In genomic region chr18:78543201-78543725, GRCh38 we compare ENCODE assay signal across 14 cellular contexts.
DNase-seq lines count a peak whose midpoint lies in the region; ATAC-seq and TF ChIP-seq lines count a peak whose summit lies in the region.
"Had no signal": no experiment of that assay in that cellular context is flagged by ENCODE, and none has a peak within 500 bp of the region (broad histone marks: within the 10 kb centered on the region; RNA-seq: fewer than 3 reads in every experiment).

No MANE protein-coding gene starts in this region.

- WGBS in thyroid gland, 2 donors: 91 to 93% methylated on average over 9 of the region's 9 CpGs
- WGBS in adrenal gland, 4 donors: 62 to 83% (median 71%) methylated on average over 9 of the region's 9 CpGs

- intact Hi-C loops in lower lobe of right lung (cut with DNase I): no loop called here
- intact Hi-C loops in thyroid gland (cut with DNase I): no loop called here
- intact Hi-C loops in adrenal gland (cut with DNase I): no loop called here

- CTCF ChIA-PET in activated CD8-positive, alpha-beta memory T cell treated with anti-CD3 and anti-CD28 coated beads, Interleukin-2, amount 10 ng/mL, durations not matched to agents 7 days and 5 days (lab: Charles Lee): no interaction called here

- no peak overlapping the region for H3K4me3 ChIP-seq in lower lobe of right lung
- no peak overlapping the region for H3K4me3 ChIP-seq in thyroid gland (replicated peaks in 1 of 3)
- no peak overlapping the region for H3K4me3 ChIP-seq in adrenal gland
- H3K4me3 ChIP-seq: BLaER1 had no signal

- peak; percentile 9 for DNase-seq in activated CD8-positive, alpha-beta memory T cell treated with anti-CD3 and anti-CD28 coated beads for 24 hours
- DNase-seq in activated CD8-positive, alpha-beta memory T cell treated with anti-CD3 and anti-CD28 coated beads, Interleukin-2, amount 10 ng/mL, durations not matched to agents 7 days and 5 days: no peak
- DNase-seq in NCI-H774 (lab: John Stamatoyannopoulos, UW): peak; percentile 37
- no peak for DNase-seq in lower lobe of right lung
- no peak for DNase-seq in thyroid gland
- DNase-seq in adrenal gland: no peak
- DNase-seq in activated naive CD8-positive, alpha-beta T cell treated with anti-CD3 and anti-CD28 coated beads, Interleukin-2, amount 50 U/mL, for 24 hours: no peak
- DNase-seq in activated CD4-positive, alpha-beta T cell treated with anti-CD3 and anti-CD28 coated beads for 4 hours: no peak
- DNase-seq: 8988T, Calu3, DMS79 treated with DMSO at 0.1 percent for 48 hours, H9 had no signal

- H3K27me3 Mint-ChIP-seq in activated CD8-positive, alpha-beta memory T cell treated with anti-CD3 and anti-CD28 coated beads, Interleukin-2, amount 10 ng/mL, durations not matched to agents 7 days and 5 days: no peaks in the 10 kb centered on the region
- H3K27me3 Mint-ChIP-seq in activated naive CD8-positive, alpha-beta T cell treated with anti-CD3 and anti-CD28 coated beads, Interleukin-2, amount 50 U/mL, for 24 hours: no peaks in the 10 kb centered on the region

- H3K9me3 Mint-ChIP-seq in activated CD8-positive, alpha-beta memory T cell treated with anti-CD3 and anti-CD28 coated beads, Interleukin-2, amount 10 ng/mL, durations not matched to agents 7 days and 5 days (ENCODE audit: low read depth): peaks cover 4% of the 10 kb centered on the region
- H3K9me3 Mint-ChIP-seq in activated naive CD8-positive, alpha-beta T cell treated with anti-CD3 and anti-CD28 coated beads, Interleukin-2, amount 50 U/mL, for 24 hours: no peaks in the 10 kb centered on the region
- H3K9me3 Mint-ChIP-seq: CD8-positive, alpha-beta T cell had no signal

- H3K4me1 Mint-ChIP-seq in activated CD8-positive, alpha-beta memory T cell treated with anti-CD3 and anti-CD28 coated beads, Interleukin-2, amount 10 ng/mL, durations not matched to agents 7 days and 5 days: peaks cover 6% of the 10 kb centered on the region
- no peaks in the 10 kb centered on the region for H3K4me1 Mint-ChIP-seq in activated naive CD8-positive, alpha-beta T cell treated with anti-CD3 and anti-CD28 coated beads, Interleukin-2, amount 50 U/mL, for 24 hours

- H3K4me3 Mint-ChIP-seq in activated CD8-positive, alpha-beta memory T cell treated with anti-CD3 and anti-CD28 coated beads, Interleukin-2, amount 10 ng/mL, durations not matched to agents 7 days and 5 days: no peak overlapping the region
- no peak overlapping the region for H3K4me3 Mint-ChIP-seq in activated naive CD8-positive, alpha-beta T cell treated with anti-CD3 and anti-CD28 coated beads, Interleukin-2, amount 50 U/mL, for 24 hours
- H3K4me3 Mint-ChIP-seq: CD8-positive, alpha-beta T cell; H9 had no signal

- H3K27me3 ChIP-seq in lower lobe of right lung (ENCODE audit: low read depth) (peaks cover 3% of the 10 kb centered on the region), thyroid gland (no peaks in the 10 kb centered on the region), adrenal gland (no peaks in the 10 kb centered on the region)
- H3K27me3 ChIP-seq: BLaER1 had no signal

- H3K9me3 ChIP-seq in lower lobe of right lung (no peaks in the 10 kb centered on the region), thyroid gland (no peaks in the 10 kb centered on the region), adrenal gland (replicated peaks in 1 of 3) (no peaks in the 10 kb centered on the region)
- H3K9me3 ChIP-seq: BLaER1 had no signal

- no peak overlapping the region for H3K27ac Mint-ChIP-seq in activated CD8-positive, alpha-beta memory T cell treated with anti-CD3 and anti-CD28 coated beads, Interleukin-2, amount 10 ng/mL, durations not matched to agents 7 days and 5 days
- H3K27ac Mint-ChIP-seq in activated naive CD8-positive, alpha-beta T cell treated with anti-CD3 and anti-CD28 coated beads, Interleukin-2, amount 50 U/mL, for 24 hours: no peak overlapping the region
- H3K27ac Mint-ChIP-seq: CD8-positive, alpha-beta T cell; H9 had no signal

- H3K36me3 ChIP-seq in lower lobe of right lung (no peaks in the 10 kb centered on the region), thyroid gland (no peaks in the 10 kb centered on the region), adrenal gland (replicated peaks in 1 of 2) (no peaks in the 10 kb centered on the region)
- H3K36me3 ChIP-seq: BLaER1 had no signal

- H3K36me3 Mint-ChIP-seq in activated CD8-positive, alpha-beta memory T cell treated with anti-CD3 and anti-CD28 coated beads, Interleukin-2, amount 10 ng/mL, durations not matched to agents 7 days and 5 days: no peaks in the 10 kb centered on the region
- H3K36me3 Mint-ChIP-seq in activated naive CD8-positive, alpha-beta T cell treated with anti-CD3 and anti-CD28 coated beads, Interleukin-2, amount 50 U/mL, for 24 hours (ENCODE audit: low read depth): no peaks in the 10 kb centered on the region
- H3K36me3 Mint-ChIP-seq: CD8-positive, alpha-beta T cell had no signal

- no peak for ATAC-seq in activated CD8-positive, alpha-beta memory T cell treated with anti-CD3 and anti-CD28 coated beads, Interleukin-2, amount 10 ng/mL, durations not matched to agents 7 days and 5 days
- ATAC-seq in lower lobe of right lung: no peak
- no peak for ATAC-seq in activated naive CD8-positive, alpha-beta T cell treated with anti-CD3 and anti-CD28 coated beads, Interleukin-2, amount 50 U/mL, for 24 hours
- ATAC-seq: CD8-positive, alpha-beta T cell had no signal

- TF ChIP-seq POLR2A in thyroid gland (IDR thresholded peaks at IDR 0.05) (no peak), adrenal gland (IDR thresholded peaks at IDR 0.05) (no peak)

- peaks cover 18% of the 10 kb centered on the region for H3K4me1 ChIP-seq in lower lobe of right lung
- H3K4me1 ChIP-seq in thyroid gland: peaks cover 19% of the 10 kb centered on the region in 2 donors
- H3K4me1 ChIP-seq in adrenal gland (replicated peaks in 1 of 2): no peaks in the 10 kb centered on the region

- peak overlapping the region; percentile 18 for H3K27ac ChIP-seq in lower lobe of right lung
- peak overlapping the region; percentile 14 to 67 (median 54) for H3K27ac ChIP-seq in thyroid gland
- no peak overlapping the region for H3K27ac ChIP-seq in adrenal gland
- H3K27ac ChIP-seq: BLaER1 had no signal

- TF ChIP-seq CTCF in lower lobe of right lung (IDR thresholded peaks at IDR 0.05) (no peak), thyroid gland (IDR thresholded peaks at IDR 0.05) (no peak), adrenal gland (IDR thresholded peaks at IDR 0.05) (no peak)

Comparison
In these comparisons a context has a peak if more than half of its experiments do, and no peak if none do; other contexts are left out.
1. DNase-seq: peak in activated CD8-positive, alpha-beta memory T cell treated with anti-CD3 and anti-CD28 coated beads for 24 hours (single experiment) and NCI-H774 (single experiment); none in activated CD8-positive, alpha-beta memory T cell treated with anti-CD3 and anti-CD28 coated beads, Interleukin-2, amount 10 ng/mL, durations not matched to agents 7 days and 5 days (single experiment), lower lobe of right lung (single experiment), thyroid gland (0 of 2), adrenal gland (0 of 7), activated naive CD8-positive, alpha-beta T cell treated with anti-CD3 and anti-CD28 coated beads, Interleukin-2, amount 50 U/mL, for 24 hours (single experiment) and activated CD4-positive, alpha-beta T cell treated with anti-CD3 and anti-CD28 coated beads for 4 hours (0 of 2).
2. H3K27ac ChIP-seq: peak in lower lobe of right lung (single experiment) and thyroid gland (3 of 3); none in adrenal gland (0 of 5).